Comparison of ENCODE assay signal across 17 cellular contexts in genomic region chr5:154800582-154800981, GRCh38.
"Had no signal": no experiment of that assay in that cellular context is flagged by ENCODE, and none has a peak within 500 bp of the region (broad histone marks: within the 10 kb centered on the region; RNA-seq: fewer than 3 reads in every experiment).

No MANE protein-coding gene starts in this region.

- FAIRE-seq: bronchial epithelial cell, colon, endothelial cell of umbilical vein had no signal

- H3K4me3 ChIP-seq: ovary, SJSA1, tibial nerve had no signal

- H3K27ac Mint-ChIP-seq: nephron progenitor cell had no signal

- H3K4me1 ChIP-seq: foreskin keratinocyte had no signal

- H3K27me3 ChIP-seq: foreskin keratinocyte, ovary, SJSA1, tibial nerve had no signal

- H3K9me3 ChIP-seq: ovary, SJSA1, tibial nerve had no signal

- DNase-seq: activated CD4-positive, alpha-beta T cell treated with anti-CD3 and anti-CD28 coated beads for 4 hours; activated CD8-positive, alpha-beta memory T cell treated with anti-CD3 and anti-CD28 coated beads for 24 hours; activated effector memory CD4-positive, alpha-beta T cell treated with Interleukin-2 at 50 U/mL for 16 hours; head of caudate nucleus; left cardiac atrium; nephron progenitor cell; ovary; stimulated activated CD4-positive, alpha-beta T cell treated with anti-CD3 and anti-CD28 coated beads, Interleukin-15, amount 100 ng/mL, for 24 hours; stimulated activated CD4-positive, alpha-beta T cell treated with anti-CD3 and anti-CD28 coated beads, Interleukin-4, amount 100 ng/mL, for 24 hours; T1000 had no signal

- H3K4me3 Mint-ChIP-seq: activated naive CD4-positive, alpha-beta T cell treated with anti-CD3 and anti-CD28 coated beads, Interleukin-2, amount 50 U/mL, for 24 hours; nephron progenitor cell had no signal

- H3K27ac ChIP-seq: foreskin keratinocyte, ovary, SJSA1, tibial nerve had no signal

- H3K36me3 ChIP-seq: ovary had no signal

- ATAC-seq: foreskin keratinocyte, left cardiac atrium had no signal

- H3K27me3 Mint-ChIP-seq: activated naive CD4-positive, alpha-beta T cell treated with anti-CD3 and anti-CD28 coated beads, Interleukin-2, amount 50 U/mL, for 24 hours had no signal

- H3K9me3 Mint-ChIP-seq: activated naive CD4-positive, alpha-beta T cell treated with anti-CD3 and anti-CD28 coated beads, Interleukin-2, amount 50 U/mL, for 24 hours; nephron progenitor cell had no signal
